Comparison of ENCODE assay signal across 17 cellular contexts in genomic region chr17:16511515-16511914, GRCh38. TPM values are rescaled to one million over a fixed set of nuclear protein-coding genes. Genes with fewer than 3 reads are reported as not detected.
"Had no signal": no experiment of that assay in that cellular context is flagged by ENCODE, and none has a peak within 500 bp of the region (broad histone marks: within the 10 kb centered on the region; RNA-seq: fewer than 3 reads in every experiment).

No MANE protein-coding gene starts in this region.

- H3K9ac ChIP-seq: parathyroid adenoma had no signal

- ATAC-seq: left lobe of liver; sciatic nerve; stimulated activated effector memory CD8-positive, alpha-beta T cell treated with anti-CD3 and anti-CD28 coated beads, Interleukin-12 subunit alpha, Interleukin-12 subunit beta, amount 100 ng/mL, for 72 hours had no signal

- H3K79me2 ChIP-seq: parathyroid adenoma had no signal

- DNase-seq: activated CD4-positive, alpha-beta T cell treated with anti-CD3 and anti-CD28 coated beads, Interleukin-2, amount 50 U/mL, for 4 hours; activated gamma-delta T cell; effector memory CD4-positive, alpha-beta T cell; esophagus squamous epithelium; hippocampal formation; mammary epithelial cell; midbrain; stimulated activated CD4-positive, alpha-beta T cell treated with anti-CD3 and anti-CD28 coated beads, Interleukin-4, amount 100 ng/mL, for 24 hours; stomach; trophoblast cell had no signal

- H3K36me3 Mint-ChIP-seq: activated naive CD4-positive, alpha-beta T cell treated with anti-CD3 and anti-CD28 coated beads, Interleukin-2, amount 50 U/mL, for 24 hours; stimulated activated effector memory CD8-positive, alpha-beta T cell treated with anti-CD3 and anti-CD28 coated beads, Interleukin-12 subunit alpha, Interleukin-12 subunit beta, amount 100 ng/mL, for 72 hours had no signal

- H3K4me1 Mint-ChIP-seq: stimulated activated effector memory CD8-positive, alpha-beta T cell treated with anti-CD3 and anti-CD28 coated beads, Interleukin-12 subunit alpha, Interleukin-12 subunit beta, amount 100 ng/mL, for 72 hours had no signal

- H2AFZ ChIP-seq: parathyroid adenoma had no signal

- H3K4me3 ChIP-seq: esophagus squamous epithelium, stomach had no signal

- H3K9me3 ChIP-seq: esophagus squamous epithelium, stomach had no signal

- H3K36me3 ChIP-seq: esophagus squamous epithelium, stomach, WERI-Rb-1 had no signal

- H3K27ac Mint-ChIP-seq: activated naive CD4-positive, alpha-beta T cell treated with anti-CD3 and anti-CD28 coated beads, Interleukin-2, amount 50 U/mL, for 24 hours; stimulated activated effector memory CD8-positive, alpha-beta T cell treated with anti-CD3 and anti-CD28 coated beads, Interleukin-12 subunit alpha, Interleukin-12 subunit beta, amount 100 ng/mL, for 72 hours had no signal

- H3K9me3 Mint-ChIP-seq: activated naive CD4-positive, alpha-beta T cell treated with anti-CD3 and anti-CD28 coated beads, Interleukin-2, amount 50 U/mL, for 24 hours; stimulated activated effector memory CD8-positive, alpha-beta T cell treated with anti-CD3 and anti-CD28 coated beads, Interleukin-12 subunit alpha, Interleukin-12 subunit beta, amount 100 ng/mL, for 72 hours had no signal

- FAIRE-seq: keratinocyte had no signal

- H3K4me3 Mint-ChIP-seq: activated naive CD4-positive, alpha-beta T cell treated with anti-CD3 and anti-CD28 coated beads, Interleukin-2, amount 50 U/mL, for 24 hours; stimulated activated effector memory CD8-positive, alpha-beta T cell treated with anti-CD3 and anti-CD28 coated beads, Interleukin-12 subunit alpha, Interleukin-12 subunit beta, amount 100 ng/mL, for 72 hours had no signal

- H3K27ac ChIP-seq: esophagus squamous epithelium, parathyroid adenoma, stomach, WERI-Rb-1 had no signal

RNA-seq across cellular contexts. Expression of gene LRRC75A, which starts 19.5 kb away (rescaled TPM):
- polyA plus RNA-seq: keratinocyte had no signal
